8 cellular contexts compared by ENCODE assay signal in genomic region chr1:225809842-225810578, GRCh38. TPM values are rescaled to one million over a fixed set of nuclear protein-coding genes. Genes with fewer than 3 reads are reported as not detected.
DNase-seq lines count a peak whose midpoint lies in the region; ATAC-seq and TF ChIP-seq lines count a peak whose summit lies in the region.

Gene EPHX1 (plus strand): TSS chr1:225810124. CDS start chr1:225828730, 18,606 bp downstream.

- DNase-seq in G401 (ENCODE audit: low spot score) (peak; percentile 79), GOT3 (lab: John Stamatoyannopoulos, UW) (peak; percentile 50), LoVo (ENCODE audit: low spot score) (peak; percentile 85), SK-N-DZ (ENCODE audit: low spot score) (peak; percentile 79), glutamatergic neuron (peak; percentile 91), ovary (peak; percentile 89 to 93 (median 90))
- peak in 1 of 2 donors; percentile 80 for DNase-seq in activated naive CD4-positive, alpha-beta T cell treated with anti-CD3 and anti-CD28 coated beads, Interleukin-2, amount 50 U/mL, for 72 hours (ENCODE audit: low spot score in 2 of 2)

- TF ChIP-seq POLR2A in ovary (IDR thresholded peaks at IDR 0.05): peak; percentile 66

- peak; percentile 88 to 98 for ATAC-seq in activated naive CD4-positive, alpha-beta T cell treated with anti-CD3 and anti-CD28 coated beads, Interleukin-2, amount 50 U/mL, for 72 hours

- 0% methylated on average over 45 to 80 of the region's 80 CpGs for WGBS in ovary, 3 donors
- 1% methylated on average over 80 of the region's 80 CpGs for WGBS in thymus

- H3K4me1 ChIP-seq in ovary (ENCODE audit: insufficient read depth): peaks cover 23% of the 10 kb centered on the region
- H3K4me1 ChIP-seq in thymus (ENCODE audit: control insufficient read depth, insufficient read depth, low read length): no peaks in the 10 kb centered on the region

- intact Hi-C loops in ovary (cut with DNase I): loop anchor here in 1 of 4 donors (5.0 kb wide), 1 partner anchor 37 kb away; no protein-coding TSS in a partner anchor

- H3K27ac ChIP-seq in ovary: peak within 1 kb of the TSS; percentile 68 to 89
- H3K27ac ChIP-seq in thymus (ENCODE audit: low read depth): peak within 1 kb of the TSS; percentile 52

- H3K9me3 ChIP-seq in ovary: no peaks in the 10 kb centered on the region
- no peaks in the 10 kb centered on the region for H3K9me3 ChIP-seq in thymus (ENCODE audit: control insufficient read depth)

- no peak for TF ChIP-seq CTCF in glutamatergic neuron (IDR thresholded peaks at IDR 0.05; ENCODE audit: partially characterized antibody, unreplicated experiment)
- peak in 2 of 3 donors; percentile 21 to 57 for TF ChIP-seq CTCF in ovary (IDR thresholded peaks at IDR 0.05)

- H3K27me3 ChIP-seq in ovary: no peaks in the 10 kb centered on the region
- no peaks in the 10 kb centered on the region for H3K27me3 ChIP-seq in thymus (ENCODE audit: control insufficient read depth, insufficient read depth)

- H3K4me3 ChIP-seq in ovary (peak within 1 kb of the TSS; percentile 57), thymus (ENCODE audit: low read length) (peak within 1 kb of the TSS; percentile 66)

- no peak for TF ChIP-seq EP300 in ovary (IDR thresholded peaks at IDR 0.05)

- no peaks in the 10 kb centered on the region for H3K36me3 Mint-ChIP-seq in activated naive CD4-positive, alpha-beta T cell treated with anti-CD3 and anti-CD28 coated beads, Interleukin-2, amount 50 U/mL, for 72 hours
- no peaks in the 10 kb centered on the region for H3K36me3 Mint-ChIP-seq in glutamatergic neuron (ENCODE audit: unreplicated experiment)

- peak within 1 kb of the TSS in 1 of 2 donors; percentile 60 for H3K27ac Mint-ChIP-seq in activated naive CD4-positive, alpha-beta T cell treated with anti-CD3 and anti-CD28 coated beads, Interleukin-2, amount 50 U/mL, for 72 hours
- peak within 1 kb of the TSS; percentile 97 for H3K27ac Mint-ChIP-seq in glutamatergic neuron (ENCODE audit: unreplicated experiment)

- H3K4me3 Mint-ChIP-seq in glutamatergic neuron (ENCODE audit: unreplicated experiment): peak within 1 kb of the TSS; percentile 95

- H3K9me3 Mint-ChIP-seq in activated naive CD4-positive, alpha-beta T cell treated with anti-CD3 and anti-CD28 coated beads, Interleukin-2, amount 50 U/mL, for 72 hours: no peaks in the 10 kb centered on the region
- H3K9me3 Mint-ChIP-seq in glutamatergic neuron (ENCODE audit: unreplicated experiment): peaks cover 11% of the 10 kb centered on the region

- H3K36me3 ChIP-seq in ovary (no peaks in the 10 kb centered on the region), thymus (ENCODE audit: control insufficient read depth, insufficient read depth) (no peaks in the 10 kb centered on the region)

- in situ Hi-C loops in G401 (cut with HindIII; ENCODE audit: low sequenced_read_pairs): no loop called here

- H3K4me1 Mint-ChIP-seq in glutamatergic neuron (ENCODE audit: low read depth, unreplicated experiment): peaks cover 20% of the 10 kb centered on the region

- peaks cover 8% of the 10 kb centered on the region for H3K27me3 Mint-ChIP-seq in glutamatergic neuron (ENCODE audit: unreplicated experiment)

RNA-seq across cellular contexts. Expression of gene EPHX1, which starts in this region (rescaled TPM):
- 23.5 and 30.0 TPM in 2 replicates for total RNA-seq in G401 (2014; rRNA removed; shearing (Covaris generic))
- polyA plus RNA-seq in SK-N-DZ (2014; cell fraction: cytosol; rRNA removed): 6.6 and 8.3 TPM in 2 replicates
- 3.6 and 4.1 TPM in 2 replicates for polyA plus RNA-seq in SK-N-DZ (2014; cell fraction: nucleus; rRNA removed)
- total RNA-seq in activated naive CD4-positive, alpha-beta T cell treated with anti-CD3 and anti-CD28 coated beads, Interleukin-2, amount 50 U/mL, for 72 hours: 1 to 10 TPM; 3.1 TPM
- total RNA-seq in glutamatergic neuron (ENCODE audit: unreplicated experiment) (60.4 TPM), ovary (100 to 1,000 TPM; 213 to 462 (median 302) TPM)
- polyA plus RNA-seq in ovary (100 to 1,000 TPM; 285 to 566 TPM), thymus (13.3 TPM)

Comparison
In these comparisons a context has a peak if more than half of its experiments do, and no peak if none do; other contexts are left out.
1. RNA of gene EPHX1 (polyA plus RNA-seq): 285 to 566 TPM in ovary; 13.3 TPM in thymus (single experiment); every median in the first group is over 10 times any median in the second.